ENCODE assay signal across 1 cellular context in the genomic region with DNA sequence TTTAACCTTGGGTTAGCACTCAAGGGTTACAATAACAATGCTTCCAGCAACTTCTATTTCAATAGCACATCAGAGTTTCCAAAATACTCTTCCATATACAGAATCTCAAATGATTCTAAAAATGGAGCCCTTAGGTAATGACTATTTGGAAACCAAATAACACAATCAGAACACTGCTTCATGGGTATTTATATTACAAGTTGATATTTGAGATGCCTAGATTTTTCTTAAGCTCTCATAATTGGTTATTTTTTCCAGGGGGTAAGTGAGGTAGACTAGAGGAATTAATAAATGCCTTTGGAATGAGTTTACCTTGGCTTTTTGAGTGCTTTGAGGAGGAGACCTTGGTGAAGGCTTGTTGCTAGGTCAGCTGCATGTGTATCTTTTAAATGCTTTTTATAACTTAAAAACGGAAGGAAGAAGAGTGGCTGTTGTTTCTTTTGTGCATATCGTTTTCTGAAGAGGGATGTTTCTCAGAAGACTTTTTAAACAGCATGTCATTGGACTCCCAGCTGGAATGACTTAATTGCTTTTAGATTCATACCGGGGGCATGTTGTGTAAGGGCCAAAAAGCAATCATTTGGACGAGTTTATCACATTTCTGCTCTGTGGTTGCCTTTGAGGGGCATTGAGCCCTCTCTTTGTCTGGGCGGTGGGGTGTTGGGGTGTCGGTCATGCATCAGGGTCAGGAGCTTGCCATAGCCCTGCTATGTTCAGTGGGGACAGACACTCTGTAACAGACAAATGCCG.
TF ChIP-seq lines count a peak whose summit lies in the region.

No MANE protein-coding gene starts in this region.

TF ChIP-seq in IMR-90, 13 proteins besides CTCF, POLR2A, EP300 and RAD21 (continued from another document):
- TF ChIP-seq SMC3 (IDR thresholded peaks at IDR 0.05; ENCODE audit: low read depth, low read length) = no peak
